In the genomic region with DNA sequence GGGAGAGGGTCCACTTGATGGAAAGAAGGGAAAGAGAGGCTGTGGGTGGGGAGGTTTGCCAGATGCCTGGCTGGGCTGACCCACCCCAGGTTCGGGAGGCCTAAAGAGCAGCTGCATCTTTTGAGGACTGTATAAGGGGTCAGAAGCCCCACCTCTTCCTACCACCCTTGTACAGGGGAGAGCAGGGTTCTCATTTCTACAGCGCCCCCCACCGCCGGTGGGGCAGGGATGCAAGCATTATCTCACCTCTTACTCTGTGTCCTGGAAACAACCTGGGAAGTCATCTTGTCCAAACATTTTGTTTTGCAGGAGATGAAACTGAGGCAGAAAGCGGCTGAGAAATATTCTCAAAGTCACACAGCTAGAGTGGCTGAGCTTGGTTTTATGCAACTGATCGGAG, we compare ENCODE assay signal across 15 cellular contexts. TPM values are rescaled to one million over a fixed set of nuclear protein-coding genes. Genes with fewer than 3 reads are reported as not detected.
DNase-seq lines count a peak whose midpoint lies in the region; ATAC-seq, FAIRE-seq and TF ChIP-seq lines count a peak whose summit lies in the region.
"Had no signal": no experiment of that assay in that cellular context is flagged by ENCODE, and none has a peak within 500 bp of the region (broad histone marks: within the 10 kb centered on the region; RNA-seq: fewer than 3 reads in every experiment).

No MANE protein-coding gene starts in this region.

- H3K27me3 Mint-ChIP-seq in neural progenitor cell (ENCODE audit: insufficient read depth, low read depth), result peaks cover 19% of the 10 kb centered on the region

- H3K27ac ChIP-seq in K562 (ENCODE audit: extremely low read depth, low read depth, low read length) (no peak overlapping the region), neural progenitor cell (no peak overlapping the region)
- H3K27ac ChIP-seq: BLaER1, GM23248 had no signal

- no peak for TF ChIP-seq POLR2A in K562 (conservative IDR thresholded peaks at IDR 0.05)

- H3K9me3 ChIP-seq in K562 (replicated peaks; ENCODE audit: control insufficient read depth, insufficient read depth, low read depth, low read length) (no peaks in the 10 kb centered on the region), neural progenitor cell (ENCODE audit: low read depth) (no peaks in the 10 kb centered on the region)
- H3K9me3 ChIP-seq: BLaER1 had no signal

- FAIRE-seq in K562 (lab: Jason Lieb, UNC), result no peak

- no TSS peak for BruUV-seq in K562 (replicated peaks; lab: Mats Ljungman, UMichigan)

- H3F3A ChIP-seq in neural progenitor cell (ENCODE audit: low read depth), result peaks cover 12% of the 10 kb centered on the region

- peaks cover 5% of the 10 kb centered on the region for H3K9me3 Mint-ChIP-seq in neural progenitor cell
- H3K9me3 Mint-ChIP-seq: HFFc6 had no signal

- H3K4me3 ChIP-seq in H7 (ENCODE audit: insufficient read depth, low read depth, low read length), result no peak overlapping the region
- no peak overlapping the region for H3K4me3 ChIP-seq in K562
- no peak overlapping the region for H3K4me3 ChIP-seq in neural progenitor cell
- H3K4me3 ChIP-seq: BLaER1, GM23248 had no signal

- H3K9ac ChIP-seq in K562 (ENCODE audit: insufficient read depth in 1 of 2, low read depth in 2 of 2, low read length in 2 of 2) (no peak overlapping the region; a peak in 1 of 4 replicates), neural progenitor cell (no peak overlapping the region)
- H3K9ac ChIP-seq: BLaER1, GM23248 had no signal

- H3K27ac Mint-ChIP-seq in neural progenitor cell, result peak overlapping the region; percentile 31
- H3K27ac Mint-ChIP-seq: HFFc6 had no signal

- H3K36me3 Mint-ChIP-seq in neural progenitor cell, result no peaks in the 10 kb centered on the region
- H3K36me3 Mint-ChIP-seq: CD4-positive, CD25-positive, alpha-beta regulatory T cell had no signal

- POLR2A ChIA-PET in K562 (lab: Yijun Ruan, JAX), result interaction anchor here (0.6 kb wide), 1 partner anchor 64 kb away, joined by 3 read pairs; no protein-coding TSS in a partner anchor

- DNase-seq in H7, result peak; percentile 59
- DNase-seq in K562 (ENCODE audit: extremely low read depth in 1 of 4, low spot score in 3 of 4), result peak in 1 of 4 experiments; percentile 10
- DNase-seq in neural progenitor cell (ENCODE audit: low spot score), result no peak
- DNase-seq in activated naive CD4-positive, alpha-beta T cell treated with Interleukin-2 at 50 U/mL for 16 hours, result no peak
- no peak for DNase-seq in DMS79 (lab: John Stamatoyannopoulos, UW)
- DNase-seq in ecto neural progenitor cell (ENCODE audit: low spot score), result no peak
- DNase-seq: AML-193; CD4-positive, CD25-positive, alpha-beta regulatory T cell; DMS53; GM23248; HCEC 1CT; HFFc6 had no signal

- in situ Hi-C loops in K562 (cut with MboI), result no loop called here

- H3K4me2 ChIP-seq in K562 (ENCODE audit: insufficient read depth, low read length) (no peak overlapping the region), neural progenitor cell (no peak overlapping the region)
- H3K4me2 ChIP-seq: BLaER1 had no signal

- H4K20me1 ChIP-seq in K562 (replicated peaks; ENCODE audit: control insufficient read depth, insufficient read depth, low read length), result peaks cover 7% of the 10 kb centered on the region; the same call in 1 of the 2 replicates
- H4K20me1 ChIP-seq in neural progenitor cell (ENCODE audit: low read depth), result no peaks in the 10 kb centered on the region
- H4K20me1 ChIP-seq: BLaER1 had no signal

- H3K4me1 Mint-ChIP-seq in neural progenitor cell, result peaks cover 35% of the 10 kb centered on the region
- H3K4me1 Mint-ChIP-seq: CD4-positive, CD25-positive, alpha-beta regulatory T cell had no signal

- no peak for TF ChIP-seq RAD21 in K562 (CRISPR knock-in tag; conservative IDR thresholded peaks at IDR 0.05 in 1 of 2, IDR thresholded peaks at IDR 0.05 in 1 of 2)

- TF ChIP-seq CTCF in K562 (IDR thresholded peaks at IDR 0.05 in 2 of 3, conservative IDR thresholded peaks at IDR 0.05 in 1 of 3; ENCODE audit: insufficient read depth in 2 of 3, low read depth in 1 of 3, low read length in 3 of 3) (peak; percentile 14 to 34 (median 31); a peak in 2 of 6 replicates), neural progenitor cell (IDR thresholded peaks at IDR 0.05) (peak; percentile 41)

- H2AFZ ChIP-seq in K562 (ENCODE audit: low read depth, low read length) (no peak overlapping the region), neural progenitor cell (replicated peaks) (no peak overlapping the region)
- H2AFZ ChIP-seq: GM23248 had no signal

- H3K4me3 Mint-ChIP-seq in neural progenitor cell, result peak overlapping the region; percentile 13
- H3K4me3 Mint-ChIP-seq: CD4-positive, CD25-positive, alpha-beta regulatory T cell; HFFc6 had no signal

- no peaks in the 10 kb centered on the region for H3K9me1 ChIP-seq in K562 (ENCODE audit: control insufficient read depth, insufficient read depth, low read length)

- H3K79me2 ChIP-seq in K562 (ENCODE audit: control insufficient read depth, insufficient read depth, low read length) (no peaks in the 10 kb centered on the region), neural progenitor cell (ENCODE audit: low read depth) (no peaks in the 10 kb centered on the region)

- ATAC-seq in K562 (peak; percentile 66; the same call in 2 of the 3 replicates), GM21528 (IDR thresholded peaks at IDR 0.05; ENCODE audit: low FRiP score, unreplicated experiment) (no peak)

- no peaks in the 10 kb centered on the region for H3K4me1 ChIP-seq in K562 (replicated peaks in 1 of 2; ENCODE audit: control insufficient read depth in 2 of 2, insufficient read depth in 2 of 2, low read length in 2 of 2)
- peaks cover 14% of the 10 kb centered on the region for H3K4me1 ChIP-seq in neural progenitor cell

- CTCF ChIA-PET in K562 (lab: Yijun Ruan, JAX; ENCODE audit: low intra/inter-chr PET ratio), result no interaction called here

- WGBS in K562 (ENCODE audit: insufficient coverage, low coverage, missing lambda C conversion rate), result 3% methylated on average over 6 of the region's 6 CpGs

- H3K27me3 ChIP-seq in H7 (ENCODE audit: control insufficient read depth, insufficient read depth, low read length) (no peaks in the 10 kb centered on the region; the same call in 1 of the 2 replicates), K562 (ENCODE audit: control insufficient read depth in 2 of 2, insufficient read depth in 2 of 2, low read length in 2 of 2) (peaks cover 37 to 46% of the 10 kb centered on the region in 2 experiments), neural progenitor cell (no peaks in the 10 kb centered on the region)
- H3K27me3 ChIP-seq: BLaER1 had no signal

- intact Hi-C loops in K562 (cut with micrococcal nuclease), result no loop called here

- TF ChIP-seq EP300 in K562 (IDR thresholded peaks at IDR 0.05; ENCODE audit: low read length), result no peak

- H3K36me3 ChIP-seq in H7 (replicated peaks; ENCODE audit: control insufficient read depth, insufficient read depth, low read length), result no peaks in the 10 kb centered on the region
- H3K36me3 ChIP-seq in K562 (ENCODE audit: control insufficient read depth, insufficient read depth, low read length), result no peaks in the 10 kb centered on the region
- H3K36me3 ChIP-seq in neural progenitor cell, result no peaks in the 10 kb centered on the region
- H3K36me3 ChIP-seq: BLaER1 had no signal

TF ChIP-seq in K562, 482 proteins besides CTCF, POLR2A, EP300 and RAD21 (continues in another document):
- TF ChIP-seq MYNN (IDR thresholded peaks at IDR 0.05), result no peak
- TF ChIP-seq MYNN (CRISPR knock-in tag; IDR thresholded peaks at IDR 0.05), result no peak
- TF ChIP-seq, protein P1, sequence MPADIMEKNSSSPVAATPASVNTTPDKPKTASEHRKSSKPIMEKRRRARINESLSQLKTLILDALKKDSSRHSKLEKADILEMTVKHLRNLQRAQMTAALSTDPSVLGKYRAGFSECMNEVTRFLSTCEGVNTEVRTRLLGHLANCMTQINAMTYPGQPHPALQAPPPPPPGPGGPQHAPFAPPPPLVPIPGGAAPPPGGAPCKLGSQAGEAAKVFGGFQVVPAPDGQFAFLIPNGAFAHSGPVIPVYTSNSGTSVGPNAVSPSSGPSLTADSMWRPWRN (IDR thresholded peaks at IDR 0.05; ENCODE audit: low read depth), result no peak
- TF ChIP-seq TRIM24 (IDR thresholded peaks at IDR 0.05), result no peak
- TF ChIP-seq ZNF76 (CRISPR knock-in tag; IDR thresholded peaks at IDR 0.05; ENCODE audit: borderline replicate concordance), result no peak
- TF ChIP-seq ZNF57 (CRISPR knock-in tag; IDR thresholded peaks at IDR 0.05), result no peak
- TF ChIP-seq, protein P2, sequence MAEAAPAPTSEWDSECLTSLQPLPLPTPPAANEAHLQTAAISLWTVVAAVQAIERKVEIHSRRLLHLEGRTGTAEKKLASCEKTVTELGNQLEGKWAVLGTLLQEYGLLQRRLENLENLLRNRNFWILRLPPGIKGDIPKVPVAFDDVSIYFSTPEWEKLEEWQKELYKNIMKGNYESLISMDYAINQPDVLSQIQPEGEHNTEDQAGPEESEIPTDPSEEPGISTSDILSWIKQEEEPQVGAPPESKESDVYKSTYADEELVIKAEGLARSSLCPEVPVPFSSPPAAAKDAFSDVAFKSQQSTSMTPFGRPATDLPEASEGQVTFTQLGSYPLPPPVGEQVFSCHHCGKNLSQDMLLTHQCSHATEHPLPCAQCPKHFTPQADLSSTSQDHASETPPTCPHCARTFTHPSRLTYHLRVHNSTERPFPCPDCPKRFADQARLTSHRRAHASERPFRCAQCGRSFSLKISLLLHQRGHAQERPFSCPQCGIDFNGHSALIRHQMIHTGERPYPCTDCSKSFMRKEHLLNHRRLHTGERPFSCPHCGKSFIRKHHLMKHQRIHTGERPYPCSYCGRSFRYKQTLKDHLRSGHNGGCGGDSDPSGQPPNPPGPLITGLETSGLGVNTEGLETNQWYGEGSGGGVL (CRISPR knock-in tag; IDR thresholded peaks at IDR 0.05), result no peak

RNA-seq across cellular contexts. Expression of a gene that starts 22.5 kb away (rescaled TPM):
- not detected in 2 replicates for total RNA-seq in H7 (2014; rRNA removed; shearing (Covaris generic))
- not detected in 2 replicates for total RNA-seq in K562 (2011; cell fraction: chromatin; rRNA removed; ENCODE audit: low replicate concordance)
- not detected in 2 replicates for total RNA-seq in K562 (2011; cell fraction: nucleolus; rRNA removed)
- not detected in 2 replicates for total RNA-seq in K562 (2011; cell fraction: nucleoplasm; rRNA removed)
- total RNA-seq in K562 (2014; rRNA removed) (not detected in 2 replicates), K562 (2014; rRNA removed; fragmentation: Illumina TruSeq; extraction: Trizol) (not detected in 2 replicates), K562 (2015; rRNA removed; fragmentation: Illumina TruSeq; extraction: Trizol) (not detected in 2 replicates), K562 (2021) (not detected in 2 replicates), neural progenitor cell (ENCODE audit: low replicate concordance) (not detected in 2 replicates)
- polyA plus RNA-seq in K562 (2011; rRNA removed) (not detected in 2 replicates), K562 (2014; fragmentation: Illumina TruSeq; extraction: Trizol) (not detected in 2 replicates), K562 (2014; fragmentation: Nextera tagmentation; extraction: Ambion mirVana) (not detected), K562 (2014; rRNA removed) (not detected in 2 replicates)
- polyA plus RNA-seq in K562 (2011; cell fraction: cytosol; rRNA removed), result not detected in 2 replicates
- polyA plus RNA-seq in K562 (2011; cell fraction: nucleus; rRNA removed), result not detected in 2 replicates
- polyA plus RNA-seq in K562 (2012), result not detected in 2 replicates
- not detected in 2 replicates for polyA minus RNA-seq in K562 (2011; rRNA and poly(A)+ RNA removed)
- polyA minus RNA-seq in K562 (2011; cell fraction: cytosol; rRNA and poly(A)+ RNA removed), result not detected in 2 replicates
- not detected in 2 replicates for polyA minus RNA-seq in K562 (2011; cell fraction: nucleus; rRNA and poly(A)+ RNA removed)
- total RNA-seq: CD4-positive, CD25-positive, alpha-beta regulatory T cell; Daoy; GM23248; HFFc6 had no signal
- polyA plus RNA-seq: CD4-positive, CD25-positive, alpha-beta regulatory T cell; GM23248 had no signal
